In the genomic region with DNA sequence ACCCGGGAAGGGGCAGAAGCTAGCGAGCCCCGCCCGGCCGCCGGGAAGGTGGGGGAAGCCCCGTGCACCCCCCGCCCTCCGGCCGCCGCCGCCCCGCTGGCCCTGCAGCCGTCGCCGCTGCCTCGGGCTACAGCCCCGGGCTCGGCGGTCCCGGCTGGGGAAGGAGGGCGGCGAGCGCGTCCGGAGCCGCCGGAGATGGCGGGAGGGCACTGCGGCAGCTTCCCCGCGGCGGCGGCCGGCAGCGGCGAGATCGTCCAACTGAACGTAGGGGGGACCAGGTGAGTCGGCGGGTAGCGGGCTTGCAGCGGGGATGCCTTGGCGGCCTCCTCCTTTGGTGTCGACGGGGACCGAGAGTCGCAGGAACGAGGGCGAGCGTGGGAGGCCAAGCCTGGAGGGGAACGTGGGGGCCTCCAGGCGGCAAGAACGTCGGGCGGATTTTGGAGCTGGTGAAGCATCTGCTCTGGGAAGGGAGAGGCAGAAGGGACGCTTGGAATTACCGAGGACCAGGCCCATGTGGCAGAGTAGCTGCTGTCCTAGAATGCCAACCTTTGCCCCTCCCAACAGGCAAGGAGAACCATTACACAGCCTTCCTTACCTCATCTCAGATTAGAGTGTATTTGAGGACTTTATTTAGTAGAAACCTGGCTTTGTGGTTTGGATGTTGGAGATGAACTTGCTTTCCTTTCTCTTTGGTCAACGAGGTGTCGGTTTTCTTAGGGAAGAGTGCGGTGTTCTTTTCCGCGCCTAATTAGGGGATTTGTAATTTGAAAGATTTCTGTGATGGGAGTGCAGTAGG, we compare ENCODE assay signal across 8 cellular contexts. TPM values are rescaled to one million over a fixed set of nuclear protein-coding genes. Genes with fewer than 3 reads are reported as not detected.
DNase-seq lines count a peak whose midpoint lies in the region; ATAC-seq and TF ChIP-seq lines count a peak whose summit lies in the region.

No MANE protein-coding gene starts in this region.

- no peaks in the 10 kb centered on the region for H3K9me3 Mint-ChIP-seq in activated CD4-positive, alpha-beta memory T cell treated with anti-CD3 and anti-CD28 coated beads, Interleukin-2, amount 10 ng/mL, durations not matched to agents 7 days and 5 days

- intact Hi-C loops in mucosa of descending colon (cut with DNase I, micrococcal nuclease): no loop called here

- POLR2A ChIA-PET in activated CD4-positive, alpha-beta memory T cell treated with anti-CD3 and anti-CD28 coated beads, Interleukin-2, amount 10 ng/mL, durations not matched to agents 7 days and 5 days (lab: Charles Lee): no interaction called here

- H3K4me3 ChIP-seq in mucosa of descending colon: peak overlapping the region; percentile 51

- peak overlapping the region; percentile 72 for H3K4me3 Mint-ChIP-seq in activated CD4-positive, alpha-beta memory T cell treated with anti-CD3 and anti-CD28 coated beads, Interleukin-2, amount 10 ng/mL, durations not matched to agents 7 days and 5 days

- CTCF ChIA-PET in activated CD4-positive, alpha-beta memory T cell treated with anti-CD3 and anti-CD28 coated beads, Interleukin-2, amount 10 ng/mL, durations not matched to agents 7 days and 5 days (lab: Charles Lee): no interaction called here

- H3K36me3 ChIP-seq in mucosa of descending colon (ENCODE audit: low read depth): no peaks in the 10 kb centered on the region

- H3K4me1 Mint-ChIP-seq in activated CD4-positive, alpha-beta memory T cell treated with anti-CD3 and anti-CD28 coated beads, Interleukin-2, amount 10 ng/mL, durations not matched to agents 7 days and 5 days: peaks cover 25% of the 10 kb centered on the region

- no peaks in the 10 kb centered on the region for H3K36me3 Mint-ChIP-seq in activated CD4-positive, alpha-beta memory T cell treated with anti-CD3 and anti-CD28 coated beads, Interleukin-2, amount 10 ng/mL, durations not matched to agents 7 days and 5 days (ENCODE audit: low read depth)

- H3K9me3 ChIP-seq in mucosa of descending colon: no peaks in the 10 kb centered on the region

- H3K27me3 Mint-ChIP-seq in activated CD4-positive, alpha-beta memory T cell treated with anti-CD3 and anti-CD28 coated beads, Interleukin-2, amount 10 ng/mL, durations not matched to agents 7 days and 5 days: peaks cover 25% of the 10 kb centered on the region

- TF ChIP-seq CTCF in mucosa of descending colon (IDR thresholded peaks at IDR 0.05): no peak

- peak overlapping the region; percentile 72 for H3K27ac ChIP-seq in epithelial cell of prostate

- ATAC-seq in GM19025 (IDR thresholded peaks at IDR 0.05; ENCODE audit: low read depth, unreplicated experiment): peak; percentile 60
- peak; percentile 58 for ATAC-seq in HG03139 (IDR thresholded peaks at IDR 0.05; ENCODE audit: unreplicated experiment)
- peak; percentile 74 for ATAC-seq in mucosa of descending colon

- peaks cover 16% of the 10 kb centered on the region for H3K4me1 ChIP-seq in mucosa of descending colon (ENCODE audit: low read depth)

- H3K27ac Mint-ChIP-seq in activated CD4-positive, alpha-beta memory T cell treated with anti-CD3 and anti-CD28 coated beads, Interleukin-2, amount 10 ng/mL, durations not matched to agents 7 days and 5 days: peak overlapping the region; percentile 19

- DNase-seq in C1 segment of cervical spinal cord (lab: John Stamatoyannopoulos, UW) (peak; percentile 6 to 81 (median 56)), NCI-H226 (peak; percentile 9), epithelial cell of prostate (ENCODE audit: low read depth, low spot score) (no peak), mucosa of descending colon (peak; percentile 57 to 70 (median 64))
- DNase-seq in activated CD4-positive, alpha-beta memory T cell treated with anti-CD3 and anti-CD28 coated beads, Interleukin-2, amount 10 ng/mL, durations not matched to agents 7 days and 5 days: peak; percentile 27
- peak; percentile 4 for DNase-seq in stimulated activated naive CD4-positive, alpha-beta T cell treated with Interleukin-2 at 50 U/mL for 16 hours (lab: John Stamatoyannopoulos, UW)

RNA-seq across cellular contexts. Expression of gene KCTD3, which starts 0.6 kb away (rescaled TPM):
- total RNA-seq in activated CD4-positive, alpha-beta memory T cell treated with anti-CD3 and anti-CD28 coated beads, Interleukin-2, amount 10 ng/mL, durations not matched to agents 7 days and 5 days: 1 to 10 TPM; 3.4 TPM
- total RNA-seq in mucosa of descending colon: 10 to 100 TPM; 42.2 to 73.5 (median 43.1) TPM

Comparison
In these comparisons a context has a peak if more than half of its experiments do, and no peak if none do; other contexts are left out.
1. RNA of gene KCTD3, which starts 0.6 kb away (total RNA-seq): 42.2 to 73.5 TPM in mucosa of descending colon; 3.4 TPM in activated CD4-positive, alpha-beta memory T cell treated with anti-CD3 and anti-CD28 coated beads, Interleukin-2, amount 10 ng/mL, durations not matched to agents 7 days and 5 days; every median in the first group is over 4 times any median in the second.
2. Peak in every context shown above with its lines, with median percentiles within 50 percentile points of each other: ATAC-seq.